Comparison of ENCODE assay signal across 16 cellular contexts in the genomic region with DNA sequence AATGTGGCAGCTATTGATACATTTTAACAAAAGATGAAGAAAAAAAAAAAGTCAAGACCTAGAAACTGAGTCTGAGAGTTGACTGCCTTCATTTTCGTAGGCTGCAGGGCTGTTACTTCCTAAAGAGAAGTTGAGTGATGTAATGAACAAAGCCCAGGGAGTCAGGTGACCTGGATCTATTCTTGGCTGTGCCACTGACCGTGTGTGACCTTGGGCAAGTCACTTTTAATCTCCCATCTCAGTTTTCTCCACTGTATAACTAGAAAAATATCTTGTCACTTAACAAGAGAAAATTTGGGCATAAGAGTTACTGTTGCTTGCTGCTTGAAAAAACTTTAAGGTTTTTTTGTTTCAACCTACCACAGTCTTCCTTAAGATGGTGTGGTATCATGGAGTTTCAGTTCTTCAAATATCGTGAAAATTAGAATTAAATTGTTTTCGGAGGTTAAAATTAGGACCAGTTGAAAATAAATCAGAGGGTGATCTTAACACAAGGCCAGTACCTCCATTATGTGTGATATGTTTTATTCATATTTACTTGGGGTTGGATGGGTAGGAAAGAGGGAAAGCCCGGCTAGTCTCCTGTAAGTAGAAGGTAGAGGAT. TPM values are rescaled to one million over a fixed set of nuclear protein-coding genes. Genes with fewer than 3 reads are reported as not detected.
DNase-seq lines count a peak whose midpoint lies in the region; ATAC-seq, FAIRE-seq and TF ChIP-seq lines count a peak whose summit lies in the region.
"Had no signal": no experiment of that assay in that cellular context is flagged by ENCODE, and none has a peak within 500 bp of the region (broad histone marks: within the 10 kb centered on the region; RNA-seq: fewer than 3 reads in every experiment).

No MANE protein-coding gene starts in this region.

- no peaks in the 10 kb centered on the region for H3K9me2 ChIP-seq in Karpas-422 (replicated peaks; ENCODE audit: insufficient read depth, low read length)

- no peak for TF ChIP-seq RAD21 in GM12878 (IDR thresholded peaks at IDR 0.05; ENCODE audit: insufficient read depth, low read depth, low read length)

- TF ChIP-seq POLR2A in GM12878 (IDR thresholded peaks at IDR 0.05; ENCODE audit: low read depth, low read length) = no peak

- H3K4me1 Mint-ChIP-seq in activated T-helper 2 cell treated with anti-CD3 and anti-CD28 coated beads, Interferon-gamma antibody, Interleukin-2, Interleukin-4, amounts not matched to agents 10 μg/mL and 5 μg/mL and 100 μg/mL, durations not matched to agents 14 hours and 24 hours and 36 hours (ENCODE audit: low read depth) = peaks cover 20% of the 10 kb centered on the region
- H3K4me1 Mint-ChIP-seq: activated T-helper 17 cell treated with anti-CD3 and anti-CD28 coated beads, Interleukin-2, amount 50 U/mL, for 72 hours; mesothelial cell of epicardium had no signal

- DNase-seq in CD1c-positive myeloid dendritic cell (ENCODE audit: extremely low spot score) (peak; percentile 55), Karpas-422 (no peak), GM12878 (ENCODE audit: low read depth, low spot score) (peak; percentile 32), D721Med (ENCODE audit: insufficient read length, low spot score) (no peak), NCI-H526 (lab: John Stamatoyannopoulos, UW) (no peak)
- no peak for DNase-seq in activated T-helper 2 cell treated with anti-CD3 and anti-CD28 coated beads, Interferon-gamma antibody, Interleukin-2, Interleukin-4, amounts not matched to agents 10 μg/mL and 5 μg/mL and 100 μg/mL, durations not matched to agents 14 hours and 24 hours and 36 hours (ENCODE audit: low spot score)
- DNase-seq in activated naive CD4-positive, alpha-beta T cell (lab: John Stamatoyannopoulos, UW) = no peak
- DNase-seq: activated CD4-positive, alpha-beta T cell treated with anti-CD3 and anti-CD28 coated beads, Interleukin-2, amount 50 U/mL, for 4 hours; DMS79; NCI-H2107; uterus had no signal

- TF ChIP-seq EP300 in GM12878 (IDR thresholded peaks at IDR 0.05; ENCODE audit: borderline replicate concordance in 1 of 2, control insufficient read depth in 1 of 2, low read depth in 2 of 2, low read length in 2 of 2) = no peak

- H4K20me1 ChIP-seq in Karpas-422 (ENCODE audit: insufficient read depth, low read depth, low read length) (no peaks in the 10 kb centered on the region), GM12878 (ENCODE audit: control insufficient read depth, insufficient read depth) (no peaks in the 10 kb centered on the region)

- ATAC-seq in GM21515 (IDR thresholded peaks at IDR 0.05; ENCODE audit: unreplicated experiment) = peak; percentile 62
- ATAC-seq in GM12878 = peak; percentile 79
- ATAC-seq: activated T-helper 17 cell treated with anti-CD3 and anti-CD28 coated beads, Interleukin-2, amount 50 U/mL, for 72 hours had no signal

- H3K27me3 ChIP-seq in Karpas-422 (ENCODE audit: low read length) = no peaks in the 10 kb centered on the region
- peaks cover 0 to 5% of the 10 kb centered on the region in 2 experiments; a peak in 2 of 4 replicates for H3K27me3 ChIP-seq in GM12878 (replicated peaks in 1 of 2; ENCODE audit: control insufficient read depth in 2 of 2, insufficient read depth in 2 of 2, low read length in 1 of 2)
- H3K27me3 ChIP-seq: uterus had no signal

- TF ChIP-seq CTCF in GM12878 (IDR thresholded peaks at IDR 0.05 in 2 of 3, conservative IDR thresholded peaks at IDR 0.05 in 1 of 3; ENCODE audit: control insufficient read depth in 2 of 3, extremely low read depth in 1 of 3, insufficient read depth in 1 of 3, low read depth in 3 of 3, low read length in 3 of 3) (no peak), D721Med (IDR thresholded peaks at IDR 0.05; ENCODE audit: insufficient read depth, missing control alignments) (no peak)

- H3K4me1 ChIP-seq in Karpas-422 (ENCODE audit: low read length) (peaks cover 11% of the 10 kb centered on the region), GM12878 (ENCODE audit: control insufficient read depth, insufficient read depth, low read length) (peaks cover 27% of the 10 kb centered on the region)
- H3K4me1 ChIP-seq: uterus had no signal

- H3K9me3 ChIP-seq in Karpas-422 (ENCODE audit: low read length) (no peaks in the 10 kb centered on the region), GM12878 (replicated peaks; ENCODE audit: control insufficient read depth, insufficient read depth, low read length) (no peaks in the 10 kb centered on the region; the same call in 2 of the 3 replicates)
- H3K9me3 ChIP-seq: uterus had no signal

- H3K4me2 ChIP-seq in Karpas-422 (ENCODE audit: low read depth, low read length, poor library complexity, severe bottlenecking) (peak overlapping the region; percentile 39), GM12878 (ENCODE audit: control insufficient read depth, insufficient read depth) (peak overlapping the region; percentile 31; the same call in 1 of the 2 replicates)

- H3K79me2 ChIP-seq in Karpas-422 (ENCODE audit: low read length) (no peaks in the 10 kb centered on the region), GM12878 (ENCODE audit: control insufficient read depth, insufficient read depth, low read length) (no peaks in the 10 kb centered on the region)

- H2AFZ ChIP-seq in Karpas-422 (ENCODE audit: low read length) (no peak overlapping the region), GM12878 (ENCODE audit: control insufficient read depth, low read depth, low read length) (no peak overlapping the region)

- H3K27ac Mint-ChIP-seq in activated T-helper 2 cell treated with anti-CD3 and anti-CD28 coated beads, Interferon-gamma antibody, Interleukin-2, Interleukin-4, amounts not matched to agents 10 μg/mL and 5 μg/mL and 100 μg/mL, durations not matched to agents 14 hours and 24 hours and 36 hours = no peak overlapping the region
- H3K27ac Mint-ChIP-seq: activated T-helper 17 cell treated with anti-CD3 and anti-CD28 coated beads, Interleukin-2, amount 50 U/mL, for 72 hours; mesothelial cell of epicardium; T-helper 1 cell treated with Interleukin-12 subunit alpha and Interleukin-12 subunit beta and Interleukin-4 antibody, amounts not matched to agents 30 μg/mL and 1 μg/mL, for 36 hours had no signal

- no peak overlapping the region for H3K4me3 Mint-ChIP-seq in activated T-helper 2 cell treated with anti-CD3 and anti-CD28 coated beads, Interferon-gamma antibody, Interleukin-2, Interleukin-4, amounts not matched to agents 10 μg/mL and 5 μg/mL and 100 μg/mL, durations not matched to agents 14 hours and 24 hours and 36 hours (ENCODE audit: low read depth)
- H3K4me3 Mint-ChIP-seq: activated T-helper 17 cell treated with anti-CD3 and anti-CD28 coated beads, Interleukin-2, amount 50 U/mL, for 72 hours; mesothelial cell of epicardium; T-helper 1 cell treated with Interleukin-12 subunit alpha and Interleukin-12 subunit beta and Interleukin-4 antibody, amounts not matched to agents 30 μg/mL and 1 μg/mL, for 36 hours had no signal

- SMC1A ChIA-PET in GM12878 (lab: Charles Lee; ENCODE audit: uncharacterized antibody, unreplicated experiment) = interaction anchor here (0.8 kb wide), 1 partner anchor 13 kb away, joined by 3 read pairs; no protein-coding TSS in a partner anchor

- RAD21 ChIA-PET in GM12878 (lab: Charles Lee; ENCODE audit: unreplicated experiment) = interaction anchor here (1.1 kb wide), 1 partner anchor 12 kb away, joined by 3 read pairs; no protein-coding TSS in a partner anchor

- WGBS in GM12878 (ENCODE audit: insufficient coverage, insufficient replicate concordance, low lambda C conversion rate, missing lambda C conversion rate) = 2% methylated on average over 5 of the region's 5 CpGs

- no peaks in the 10 kb centered on the region for H3K9me3 Mint-ChIP-seq in activated T-helper 2 cell treated with anti-CD3 and anti-CD28 coated beads, Interferon-gamma antibody, Interleukin-2, Interleukin-4, amounts not matched to agents 10 μg/mL and 5 μg/mL and 100 μg/mL, durations not matched to agents 14 hours and 24 hours and 36 hours
- H3K9me3 Mint-ChIP-seq: activated T-helper 17 cell treated with anti-CD3 and anti-CD28 coated beads, Interleukin-2, amount 50 U/mL, for 72 hours; mesothelial cell of epicardium; T-helper 1 cell treated with Interleukin-12 subunit alpha and Interleukin-12 subunit beta and Interleukin-4 antibody, amounts not matched to agents 30 μg/mL and 1 μg/mL, for 36 hours had no signal

- H3K27ac ChIP-seq in Karpas-422 (ENCODE audit: low read length) (no peak overlapping the region), GM12878 (ENCODE audit: control insufficient read depth, insufficient read depth) (peak overlapping the region; percentile 6; the same call in 1 of the 2 replicates)
- H3K27ac ChIP-seq: HL-60, uterus had no signal

- POLR2A ChIA-PET in GM12878 (lab: Charles Lee) = no interaction called here

- H3K36me3 Mint-ChIP-seq in activated T-helper 2 cell treated with anti-CD3 and anti-CD28 coated beads, Interferon-gamma antibody, Interleukin-2, Interleukin-4, amounts not matched to agents 10 μg/mL and 5 μg/mL and 100 μg/mL, durations not matched to agents 14 hours and 24 hours and 36 hours (ENCODE audit: low read depth) = no peaks in the 10 kb centered on the region
- H3K36me3 Mint-ChIP-seq: mesothelial cell of epicardium had no signal

- no peaks in the 10 kb centered on the region for H3K36me3 ChIP-seq in Karpas-422 (ENCODE audit: insufficient read depth, low read length)
- H3K36me3 ChIP-seq in GM12878 (ENCODE audit: control insufficient read depth in 2 of 2, insufficient read depth in 2 of 2, low read length in 1 of 2) = no peaks in the 10 kb centered on the region
- H3K36me3 ChIP-seq: uterus had no signal

- intact Hi-C loops in GM12878 (cut with micrococcal nuclease; ENCODE audit: unreplicated experiment) = no loop called here
- intact Hi-C loops in activated T-helper 2 cell treated with anti-CD3 and anti-CD28 coated beads, Interferon-gamma antibody, Interleukin-2, Interleukin-4, amounts not matched to agents 10 μg/mL and 5 μg/mL and 100 μg/mL, durations not matched to agents 14 hours and 24 hours and 36 hours (cut with micrococcal nuclease) = no loop called here

- H3K27me3 Mint-ChIP-seq in activated T-helper 2 cell treated with anti-CD3 and anti-CD28 coated beads, Interferon-gamma antibody, Interleukin-2, Interleukin-4, amounts not matched to agents 10 μg/mL and 5 μg/mL and 100 μg/mL, durations not matched to agents 14 hours and 24 hours and 36 hours (ENCODE audit: low read depth) = peaks cover 46% of the 10 kb centered on the region

- BruUV-seq in GM12878 (replicated peaks; lab: Mats Ljungman, UMichigan) = no TSS peak

- in situ Hi-C loops in GM12878 (cut with MboI) = no loop called here

- H3K4me3 ChIP-seq in Karpas-422 (ENCODE audit: low read length) = no peak overlapping the region
- H3K4me3 ChIP-seq in GM12878 = 0 out of 2 replicates have a peak overlapping the region, but pooled peaks have one; percentile 30
- H3K4me3 ChIP-seq: uterus had no signal

- CTCF ChIA-PET in GM12878 (lab: Yijun Ruan, JAX) = interaction anchor here (0.8 to 0.9 kb wide), 2 partner anchors 25 to 100 kb away, joined by 3 to 4 read pairs; no protein-coding TSS in a partner anchor

- peak; percentile 56 for FAIRE-seq in GM12878 (lab: Jason Lieb, UNC)
- no peak for FAIRE-seq in D721Med (lab: Jason Lieb, UNC)

- H3K9ac ChIP-seq in Karpas-422 (ENCODE audit: low read length) (no peak overlapping the region), GM12878 (ENCODE audit: control insufficient read depth, insufficient read depth, low read length) (no peak overlapping the region)

RNA-seq across cellular contexts. Expression of a gene that starts 5.8 kb away (rescaled TPM):
- total RNA-seq in Karpas-422 (2014; rRNA removed; shearing (Covaris generic); ENCODE audit: low replicate concordance) = 0.47 and 1.1 TPM in 2 replicates
- 11.1 and 13.2 TPM in 2 replicates for total RNA-seq in GM12878 (2013; cell fraction: nucleolus; rRNA removed)
- total RNA-seq in GM12878 (2014; rRNA removed) (0.06 and 0.11 TPM in 2 replicates), GM12878 (2014; rRNA removed; fragmentation: Illumina TruSeq; extraction: Trizol) (0.05 and 0.09 TPM in 2 replicates), GM12878 (2021) (0.05 TPM in 2 replicates)
- polyA plus RNA-seq in GM12878 (2011; ENCODE audit: low read depth) = 0.38 TPM
- polyA plus RNA-seq in GM12878 (2011; rRNA removed) (0.12 and 0.16 TPM in 2 replicates), GM12878 (2014; fragmentation: Illumina TruSeq; extraction: Trizol) (0.07 TPM in 1 of 2 replicates, not detected in the other), GM12878 (2014; fragmentation: Nextera tagmentation; extraction: Ambion mirVana) (not detected), GM12878 (2014; rRNA removed) (0.01 and 0.08 TPM in 2 replicates), GM12878 (2016; fragmentation: Nextera tagmentation; extraction: Ambion mirVana) (not detected)
- 0.01 TPM in 1 of 2 replicates, not detected in the other for polyA plus RNA-seq in GM12878 (2011; cell fraction: cytosol; rRNA removed)
- polyA plus RNA-seq in GM12878 (2011; cell fraction: nucleus; rRNA removed) = 0.07 and 0.19 TPM in 2 replicates
- 0.13 and 0.24 TPM in 2 replicates for polyA plus RNA-seq in GM12878 (2012)
- polyA minus RNA-seq in GM12878 (2011; rRNA and poly(A)+ RNA removed) = 0.37 and 0.93 TPM in 2 replicates
- polyA minus RNA-seq in GM12878 (2011; cell fraction: cytosol; rRNA and poly(A)+ RNA removed) = not detected in 2 replicates
- polyA minus RNA-seq in GM12878 (2011; cell fraction: nucleus; rRNA and poly(A)+ RNA removed) = 0.10 and 0.36 TPM in 2 replicates
- total RNA-seq in activated T-helper 2 cell treated with anti-CD3 and anti-CD28 coated beads, Interferon-gamma antibody, Interleukin-2, Interleukin-4, amounts not matched to agents 10 μg/mL and 5 μg/mL and 100 μg/mL, durations not matched to agents 14 hours and 24 hours and 36 hours = 0.02 and 0.69 TPM in 2 replicates

Comparison
In these comparisons a context has a peak if more than half of its experiments do, and no peak if none do; other contexts are left out.
1. DNase-seq: peak in CD1c-positive myeloid dendritic cell (single experiment) and GM12878 (single experiment); none in Karpas-422 (single experiment), activated T-helper 2 cell treated with anti-CD3 and anti-CD28 coated beads, Interferon-gamma antibody, Interleukin-2, Interleukin-4, amounts not matched to agents 10 μg/mL and 5 μg/mL and 100 μg/mL, durations not matched to agents 14 hours and 24 hours and 36 hours (single experiment), D721Med (single experiment), NCI-H526 (0 of 2) and activated naive CD4-positive, alpha-beta T cell (0 of 4).